ENCODE assay signal across 1 cellular context in the genomic region with DNA sequence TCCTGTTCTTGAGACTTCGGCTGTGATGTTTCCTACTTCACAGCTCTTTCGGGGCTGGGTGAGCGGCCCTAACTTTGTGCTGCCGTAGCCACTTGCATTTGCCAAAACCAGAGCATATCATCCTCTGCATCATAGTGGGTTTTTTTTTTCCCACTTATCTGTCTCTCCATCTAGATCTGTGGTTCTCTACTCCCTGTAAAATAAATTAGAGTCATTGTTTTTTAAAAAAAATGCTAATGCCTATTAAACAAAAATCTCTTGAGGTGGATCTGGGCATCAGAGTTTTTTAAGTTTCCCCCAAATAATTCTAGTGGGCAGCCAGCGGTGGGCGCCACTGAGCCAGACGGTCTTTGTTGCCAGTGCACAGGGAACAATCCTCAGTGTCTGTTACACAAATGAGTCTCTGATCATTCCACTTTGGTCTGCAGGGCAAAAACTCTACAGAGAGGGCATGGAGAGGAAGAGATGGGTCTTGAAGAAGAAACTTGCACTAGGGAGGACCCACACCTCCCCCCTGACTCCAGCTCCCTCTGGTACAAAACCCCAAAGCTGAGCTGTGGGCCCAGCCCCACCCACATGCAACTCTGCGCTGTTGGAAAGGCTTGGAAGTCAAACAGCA.
TF ChIP-seq lines count a peak whose summit lies in the region.

No MANE protein-coding gene starts in this region.

TF ChIP-seq in WTC11, 78 proteins besides CTCF, POLR2A, EP300 and RAD21 (continued from another document):
- 0 out of 2 replicates have a peak, but pooled peaks have one; percentile 12 for TF ChIP-seq HMGXB4 (CRISPR knock-in tag; IDR thresholded peaks at IDR 0.05)
